Comparison of ENCODE assay signal across 1 cellular context in the genomic region with DNA sequence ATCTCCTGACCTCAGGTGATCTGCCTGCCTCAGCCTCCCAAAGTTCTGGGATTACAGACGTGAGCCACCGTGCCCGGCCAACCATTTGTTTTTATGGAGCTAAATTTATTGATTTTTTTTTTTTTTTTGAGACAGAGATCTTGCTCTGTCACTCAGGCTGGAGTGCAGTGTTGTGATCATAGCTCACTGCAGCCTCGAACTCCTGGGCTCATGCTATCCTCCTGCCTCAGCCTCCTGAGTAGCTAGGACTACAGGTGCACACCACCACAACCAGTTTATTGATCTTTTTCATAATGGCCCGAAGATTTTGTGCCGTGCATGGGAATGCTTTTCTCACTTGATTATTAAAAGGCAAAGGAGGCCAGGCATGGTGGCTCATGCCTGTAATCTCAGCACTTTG. TPM values are rescaled to one million over a fixed set of nuclear protein-coding genes. Genes with fewer than 3 reads are reported as not detected.
"Had no signal": no experiment of that assay in that cellular context is flagged by ENCODE, and none has a peak within 500 bp of the region (broad histone marks: within the 10 kb centered on the region; RNA-seq: fewer than 3 reads in every experiment).

No MANE protein-coding gene starts in this region.

RNA-seq across cellular contexts. Expression of gene MMP9, which starts 19.9 kb away (rescaled TPM):
- total RNA-seq: G401 had no signal
